Comparison of ENCODE assay signal across 25 cellular contexts in genomic region chr17:80905586-80906230, GRCh38.
"Had no signal": no experiment of that assay in that cellular context is flagged by ENCODE, and none has a peak within 500 bp of the region (broad histone marks: within the 10 kb centered on the region; RNA-seq: fewer than 3 reads in every experiment).

No MANE protein-coding gene starts in this region.

- H3K9me3 ChIP-seq: ascending aorta, breast epithelium had no signal

- H3K4me3 ChIP-seq: ascending aorta, breast epithelium, cardiac muscle cell, coronary artery, dorsolateral prefrontal cortex had no signal

- FAIRE-seq: frontal cortex had no signal

- DNase-seq: activated CD4-positive, alpha-beta T cell treated with anti-CD3 and anti-CD28 coated beads for 36 hours; activated CD4-positive, alpha-beta T cell treated with anti-CD3 and anti-CD28 coated beads, Interleukin-2, amount 10 ng/mL, durations not matched to agents 7 days and 5 days; activated CD4-positive, alpha-beta T cell treated with anti-CD3 and anti-CD28 coated beads, Interleukin-2, amount 50 U/mL, for 4 hours; activated CD4-positive, CD25-positive, alpha-beta regulatory T cell; activated CD4-positive, CD25-positive, alpha-beta regulatory T cell treated with anti-CD3 and anti-CD28 coated beads, Interleukin-2, amount 50 U/mL, for 72 hours; activated CD8-positive, alpha-beta memory T cell treated with anti-CD3 and anti-CD28 coated beads for 24 hours; activated CD8-positive, alpha-beta T cell treated with anti-CD3 and anti-CD28 coated beads for 36 hours; activated effector memory CD4-positive, alpha-beta T cell treated with Interleukin-2 at 50 U/mL for 16 hours; activated gamma-delta T cell treated with Interleukin-2 at 50 U/mL for 16 hours; activated naive CD4-positive, alpha-beta T cell treated with Interleukin-2 at 50 U/mL for 16 hours; activated naive CD8-positive, alpha-beta T cell treated with anti-CD3 and anti-CD28 coated beads, Interleukin-2, amount 10 ng/mL, durations not matched to agents 7 days and 5 days; activated T-cell treated with anti-CD3 and anti-CD28 coated beads, Interleukin-2, amount 50 U/mL, for 4 hours; central memory CD4-positive, alpha-beta T cell; cerebellar nuclear complex; dorsolateral prefrontal cortex; effector memory CD4-positive, alpha-beta T cell; endodermal cell; foreskin fibroblast; T-helper 2 cell had no signal

- H3K36me3 ChIP-seq: breast epithelium, cardiac muscle cell had no signal

- H3K4me1 ChIP-seq: ascending aorta, breast epithelium had no signal

- ATAC-seq: activated CD4-positive, alpha-beta T cell treated with anti-CD3 and anti-CD28 coated beads for 36 hours; activated CD8-positive, alpha-beta T cell treated with anti-CD3 and anti-CD28 coated beads for 36 hours; activated T-cell treated with anti-CD3 and anti-CD28 coated beads, Interleukin-2, amount 50 U/mL, for 4 hours; esophagus mucosa had no signal

- H3K27me3 ChIP-seq: ascending aorta, breast epithelium, cardiac muscle cell, dorsolateral prefrontal cortex had no signal

- H3K27ac ChIP-seq: ascending aorta, breast epithelium, cardiac muscle cell, coronary artery, dorsolateral prefrontal cortex had no signal
